1 cellular context compared by ENCODE assay signal in the genomic region with DNA sequence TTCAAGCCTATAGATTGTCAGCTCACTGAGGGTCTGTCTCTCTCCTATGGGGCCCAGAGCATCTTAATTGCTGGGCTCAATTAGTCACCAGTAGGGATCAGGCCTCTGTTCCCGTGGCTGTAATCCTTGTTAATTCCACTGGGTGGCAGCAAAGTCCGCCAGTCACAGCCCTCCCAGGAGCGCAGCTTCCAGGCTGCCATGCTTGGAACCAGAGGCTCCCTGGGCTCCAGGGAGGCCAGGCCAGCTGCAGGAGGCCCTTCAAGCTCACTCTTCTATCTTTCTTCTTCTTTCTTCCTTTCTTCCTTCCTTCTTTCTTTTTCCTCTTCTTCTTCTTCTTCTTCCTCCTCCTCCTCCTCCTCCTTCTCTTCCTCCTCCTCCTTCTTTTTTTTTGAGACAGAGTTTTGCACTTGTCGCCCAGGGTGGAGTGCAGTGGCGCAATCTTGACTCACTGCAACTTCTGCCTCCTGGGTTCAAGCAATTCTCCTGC.
TF ChIP-seq lines count a peak whose summit lies in the region.

No MANE protein-coding gene starts in this region.

TF ChIP-seq in K562, 482 proteins besides CTCF, POLR2A, EP300 and RAD21 (continued from another document and continues in another):
- TF ChIP-seq MLLT1 (IDR thresholded peaks at IDR 0.05), result 0 out of 4 replicates have a peak, but pooled peaks have one; percentile 22 to 35
- TF ChIP-seq ZFX (CRISPR knock-in tag; IDR thresholded peaks at IDR 0.05), result peak; percentile 21
- TF ChIP-seq, protein P1, sequence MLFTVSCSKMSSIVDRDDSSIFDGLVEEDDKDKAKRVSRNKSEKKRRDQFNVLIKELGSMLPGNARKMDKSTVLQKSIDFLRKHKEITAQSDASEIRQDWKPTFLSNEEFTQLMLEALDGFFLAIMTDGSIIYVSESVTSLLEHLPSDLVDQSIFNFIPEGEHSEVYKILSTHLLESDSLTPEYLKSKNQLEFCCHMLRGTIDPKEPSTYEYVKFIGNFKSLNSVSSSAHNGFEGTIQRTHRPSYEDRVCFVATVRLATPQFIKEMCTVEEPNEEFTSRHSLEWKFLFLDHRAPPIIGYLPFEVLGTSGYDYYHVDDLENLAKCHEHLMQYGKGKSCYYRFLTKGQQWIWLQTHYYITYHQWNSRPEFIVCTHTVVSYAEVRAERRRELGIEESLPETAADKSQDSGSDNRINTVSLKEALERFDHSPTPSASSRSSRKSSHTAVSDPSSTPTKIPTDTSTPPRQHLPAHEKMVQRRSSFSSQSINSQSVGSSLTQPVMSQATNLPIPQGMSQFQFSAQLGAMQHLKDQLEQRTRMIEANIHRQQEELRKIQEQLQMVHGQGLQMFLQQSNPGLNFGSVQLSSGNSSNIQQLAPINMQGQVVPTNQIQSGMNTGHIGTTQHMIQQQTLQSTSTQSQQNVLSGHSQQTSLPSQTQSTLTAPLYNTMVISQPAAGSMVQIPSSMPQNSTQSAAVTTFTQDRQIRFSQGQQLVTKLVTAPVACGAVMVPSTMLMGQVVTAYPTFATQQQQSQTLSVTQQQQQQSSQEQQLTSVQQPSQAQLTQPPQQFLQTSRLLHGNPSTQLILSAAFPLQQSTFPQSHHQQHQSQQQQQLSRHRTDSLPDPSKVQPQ (CRISPR knock-in tag; IDR thresholded peaks at IDR 0.05; ENCODE audit: borderline replicate concordance), result no peak
- no peak for TF ChIP-seq CCAR2 (IDR thresholded peaks at IDR 0.05; ENCODE audit: low read depth, low read length)
- TF ChIP-seq HCFC1 (IDR thresholded peaks at IDR 0.05; ENCODE audit: low read depth, low read length), result no peak
- TF ChIP-seq TCF15 (CRISPR knock-in tag; IDR thresholded peaks at IDR 0.05), result no peak
- TF ChIP-seq DMBX1 (CRISPR knock-in tag; IDR thresholded peaks at IDR 0.05; ENCODE audit: borderline replicate concordance), result no peak
- TF ChIP-seq PHF8 (IDR thresholded peaks at IDR 0.05; ENCODE audit: borderline replicate concordance, low read length), result no peak
- TF ChIP-seq HNRNPLL (IDR thresholded peaks at IDR 0.05; ENCODE audit: low read depth, low read length, poor library complexity, severe bottlenecking), result no peak
- no peak for TF ChIP-seq ZNF398 (CRISPR knock-in tag; IDR thresholded peaks at IDR 0.05)
- no peak for TF ChIP-seq KLF1 (tag; IDR thresholded peaks at IDR 0.05)
- TF ChIP-seq ZNF695 (CRISPR knock-in tag; IDR thresholded peaks at IDR 0.05), result no peak
- no peak for TF ChIP-seq SMARCE1 (IDR thresholded peaks at IDR 0.05)
- TF ChIP-seq TSC22D4 (tag; IDR thresholded peaks at IDR 0.05), result no peak
- TF ChIP-seq, protein P2, sequence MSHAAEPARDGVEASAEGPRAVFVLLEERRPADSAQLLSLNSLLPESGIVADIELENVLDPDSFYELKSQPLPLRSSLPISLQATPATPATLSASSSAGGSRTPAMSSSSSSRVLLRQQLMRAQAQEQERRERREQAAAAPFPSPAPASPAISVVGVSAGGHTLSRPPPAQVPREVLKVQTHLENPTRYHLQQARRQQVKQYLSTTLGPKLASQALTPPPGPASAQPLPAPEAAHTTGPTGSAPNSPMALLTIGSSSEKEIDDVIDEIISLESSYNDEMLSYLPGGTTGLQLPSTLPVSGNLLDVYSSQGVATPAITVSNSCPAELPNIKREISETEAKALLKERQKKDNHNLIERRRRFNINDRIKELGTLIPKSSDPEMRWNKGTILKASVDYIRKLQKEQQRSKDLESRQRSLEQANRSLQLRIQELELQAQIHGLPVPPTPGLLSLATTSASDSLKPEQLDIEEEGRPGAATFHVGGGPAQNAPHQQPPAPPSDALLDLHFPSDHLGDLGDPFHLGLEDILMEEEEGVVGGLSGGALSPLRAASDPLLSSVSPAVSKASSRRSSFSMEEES (CRISPR knock-in tag; IDR thresholded peaks at IDR 0.05), result no peak
- TF ChIP-seq LARP7 (IDR thresholded peaks at IDR 0.05), result 0 out of 2 replicates have a peak, but pooled peaks have one; percentile 58
- no peak for TF ChIP-seq ZNF282 (CRISPR knock-in tag; IDR thresholded peaks at IDR 0.05)
- no peak for TF ChIP-seq NELFE (IDR thresholded peaks at IDR 0.05; ENCODE audit: insufficient read depth, insufficient read length)
- TF ChIP-seq, protein P3, sequence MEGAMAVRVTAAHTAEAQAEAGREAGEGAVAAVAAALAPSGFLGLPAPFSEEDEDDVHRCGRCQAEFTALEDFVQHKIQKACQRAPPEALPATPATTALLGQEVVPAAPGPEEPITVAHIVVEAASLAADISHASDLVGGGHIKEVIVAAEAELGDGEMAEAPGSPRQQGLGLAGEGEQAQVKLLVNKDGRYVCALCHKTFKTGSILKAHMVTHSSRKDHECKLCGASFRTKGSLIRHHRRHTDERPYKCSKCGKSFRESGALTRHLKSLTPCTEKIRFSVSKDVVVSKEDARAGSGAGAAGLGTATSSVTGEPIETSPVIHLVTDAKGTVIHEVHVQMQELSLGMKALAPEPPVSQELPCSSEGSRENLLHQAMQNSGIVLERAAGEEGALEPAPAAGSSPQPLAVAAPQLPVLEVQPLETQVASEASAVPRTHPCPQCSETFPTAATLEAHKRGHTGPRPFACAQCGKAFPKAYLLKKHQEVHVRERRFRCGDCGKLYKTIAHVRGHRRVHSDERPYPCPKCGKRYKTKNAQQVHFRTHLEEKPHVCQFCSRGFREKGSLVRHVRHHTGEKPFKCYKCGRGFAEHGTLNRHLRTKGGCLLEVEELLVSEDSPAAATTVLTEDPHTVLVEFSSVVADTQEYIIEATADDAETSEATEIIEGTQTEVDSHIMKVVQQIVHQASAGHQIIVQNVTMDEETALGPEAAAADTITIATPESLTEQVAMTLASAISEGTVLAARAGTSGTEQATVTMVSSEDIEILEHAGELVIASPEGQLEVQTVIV (CRISPR knock-in tag; IDR thresholded peaks at IDR 0.05; ENCODE audit: borderline replicate concordance), result no peak
- TF ChIP-seq, protein P4, sequence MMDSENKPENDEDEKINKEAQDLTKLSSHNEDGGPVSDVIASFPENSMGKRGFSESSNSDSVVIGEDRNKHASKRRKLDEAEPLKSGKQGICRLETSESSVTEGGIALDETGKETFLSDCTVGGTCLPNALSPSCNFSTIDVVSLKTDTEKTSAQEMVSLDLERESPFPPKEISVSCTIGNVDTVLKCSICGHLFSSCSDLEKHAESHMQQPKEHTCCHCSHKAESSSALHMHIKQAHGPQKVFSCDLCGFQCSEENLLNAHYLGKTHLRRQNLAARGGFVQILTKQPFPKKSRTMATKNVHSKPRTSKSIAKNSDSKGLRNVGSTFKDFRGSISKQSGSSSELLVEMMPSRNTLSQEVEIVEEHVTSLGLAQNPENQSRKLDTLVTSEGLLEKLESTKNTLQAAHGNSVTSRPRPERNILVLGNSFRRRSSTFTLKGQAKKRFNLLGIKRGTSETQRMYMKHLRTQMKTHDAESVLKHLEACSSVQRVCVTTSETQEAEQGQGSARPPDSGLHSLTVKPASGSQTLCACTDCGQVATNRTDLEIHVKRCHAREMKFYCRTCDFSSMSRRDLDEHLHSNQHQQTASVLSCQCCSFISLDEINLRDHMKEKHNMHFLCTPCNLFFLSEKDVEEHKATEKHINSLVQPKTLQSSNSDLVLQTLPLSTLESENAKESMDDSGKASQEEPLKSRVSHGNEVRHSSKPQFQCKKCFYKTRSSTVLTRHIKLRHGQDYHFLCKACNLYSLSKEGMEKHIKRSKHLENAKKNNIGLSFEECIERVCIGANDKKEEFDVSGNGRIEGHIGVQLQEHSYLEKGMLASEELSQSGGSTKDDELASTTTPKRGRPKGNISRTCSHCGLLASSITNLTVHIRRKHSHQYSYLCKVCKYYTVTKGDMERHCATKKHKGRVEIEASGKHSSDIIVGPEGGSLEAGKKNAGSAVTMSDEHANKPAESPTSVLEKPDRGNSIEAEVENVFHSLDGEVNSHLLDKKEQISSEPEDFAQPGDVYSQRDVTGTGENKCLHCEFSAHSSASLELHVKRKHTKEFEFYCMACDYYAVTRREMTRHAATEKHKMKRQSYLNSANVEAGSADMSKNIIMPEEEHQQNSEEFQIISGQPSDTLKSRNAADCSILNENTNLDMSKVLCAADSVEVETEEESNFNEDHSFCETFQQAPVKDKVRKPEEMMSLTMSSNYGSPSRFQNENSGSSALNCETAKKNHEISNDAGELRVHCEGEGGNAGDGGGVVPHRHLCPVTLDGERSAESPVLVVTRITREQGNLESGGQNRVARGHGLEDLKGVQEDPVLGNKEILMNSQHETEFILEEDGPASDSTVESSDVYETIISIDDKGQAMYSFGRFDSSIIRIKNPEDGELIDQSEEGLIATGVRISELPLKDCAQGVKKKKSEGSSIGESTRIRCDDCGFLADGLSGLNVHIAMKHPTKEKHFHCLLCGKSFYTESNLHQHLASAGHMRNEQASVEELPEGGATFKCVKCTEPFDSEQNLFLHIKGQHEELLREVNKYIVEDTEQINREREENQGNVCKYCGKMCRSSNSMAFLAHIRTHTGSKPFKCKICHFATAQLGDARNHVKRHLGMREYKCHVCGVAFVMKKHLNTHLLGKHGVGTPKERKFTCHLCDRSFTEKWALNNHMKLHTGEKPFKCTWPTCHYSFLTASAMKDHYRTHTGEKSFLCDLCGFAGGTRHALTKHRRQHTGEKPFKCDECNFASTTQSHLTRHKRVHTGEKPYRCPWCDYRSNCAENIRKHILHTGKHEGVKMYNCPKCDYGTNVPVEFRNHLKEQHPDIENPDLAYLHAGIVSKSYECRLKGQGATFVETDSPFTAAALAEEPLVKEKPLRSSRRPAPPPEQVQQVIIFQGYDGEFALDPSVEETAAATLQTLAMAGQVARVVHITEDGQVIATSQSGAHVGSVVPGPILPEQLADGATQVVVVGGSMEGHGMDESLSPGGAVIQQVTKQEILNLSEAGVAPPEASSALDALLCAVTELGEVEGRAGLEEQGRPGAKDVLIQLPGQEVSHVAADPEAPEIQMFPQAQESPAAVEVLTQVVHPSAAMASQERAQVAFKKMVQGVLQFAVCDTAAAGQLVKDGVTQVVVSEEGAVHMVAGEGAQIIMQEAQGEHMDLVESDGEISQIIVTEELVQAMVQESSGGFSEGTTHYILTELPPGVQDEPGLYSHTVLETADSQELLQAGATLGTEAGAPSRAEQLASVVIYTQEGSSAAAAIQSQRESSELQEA (IDR thresholded peaks at IDR 0.05; ENCODE audit: low read depth), result 0 out of 2 replicates have a peak, but pooled peaks have one; percentile 23
- TF ChIP-seq TAF1 (IDR thresholded peaks at IDR 0.05; ENCODE audit: control insufficient read depth, extremely low read depth, insufficient read depth, low read length, severe bottlenecking), result no peak
- TF ChIP-seq YBX1 (IDR thresholded peaks at IDR 0.05), result no peak
- TF ChIP-seq CHD1 (IDR thresholded peaks at IDR 0.05; ENCODE audit: low read length), result no peak
- TF ChIP-seq SIN3A (IDR thresholded peaks at IDR 0.05; ENCODE audit: borderline replicate concordance in 2 of 2, control insufficient read depth in 1 of 2, low read depth in 2 of 2, low read length in 2 of 2), result no peak
- no peak for TF ChIP-seq ZNF644 (tag; IDR thresholded peaks at IDR 0.05; ENCODE audit: low read depth)
- no peak for TF ChIP-seq NFRKB (IDR thresholded peaks at IDR 0.05; ENCODE audit: low read depth)
- TF ChIP-seq STAG1 (CRISPR knock-in tag; IDR thresholded peaks at IDR 0.05; ENCODE audit: borderline replicate concordance), result peak; percentile 87
- TF ChIP-seq NR3C1 (CRISPR knock-in tag; IDR thresholded peaks at IDR 0.05), result no peak
- TF ChIP-seq, protein P5, sequence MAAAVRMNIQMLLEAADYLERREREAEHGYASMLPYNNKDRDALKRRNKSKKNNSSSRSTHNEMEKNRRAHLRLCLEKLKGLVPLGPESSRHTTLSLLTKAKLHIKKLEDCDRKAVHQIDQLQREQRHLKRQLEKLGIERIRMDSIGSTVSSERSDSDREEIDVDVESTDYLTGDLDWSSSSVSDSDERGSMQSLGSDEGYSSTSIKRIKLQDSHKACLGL (CRISPR knock-in tag; IDR thresholded peaks at IDR 0.05; ENCODE audit: borderline replicate concordance, poor library complexity, severe bottlenecking), result no peak
- TF ChIP-seq CREB3 (tag; conservative IDR thresholded peaks at IDR 0.05; ENCODE audit: low read depth), result no peak
- peak; percentile 8 for TF ChIP-seq ZFP36 (IDR thresholded peaks at IDR 0.05; ENCODE audit: low read depth, low read length, partially characterized antibody)
- no peak for TF ChIP-seq ZNF274 (IDR thresholded peaks at IDR 0.05; ENCODE audit: borderline replicate concordance, low read depth, low read length)
- TF ChIP-seq ZZZ3 (IDR thresholded peaks at IDR 0.05), result no peak
- TF ChIP-seq CSDE1 (IDR thresholded peaks at IDR 0.05), result no peak
- no peak for TF ChIP-seq TCF7L2 (IDR thresholded peaks at IDR 0.05; ENCODE audit: low read depth, low read length)
- no peak for TF ChIP-seq SRSF7 (optimal IDR thresholded peaks at IDR 0.05; ENCODE audit: low read depth, low read length)
